ENCODE assay signal across 8 cellular contexts in genomic region chr5:76867827-76868693, GRCh38. TPM values are rescaled to one million over a fixed set of nuclear protein-coding genes. Genes with fewer than 3 reads are reported as not detected.
DNase-seq lines count a peak whose midpoint lies in the region; ATAC-seq and TF ChIP-seq lines count a peak whose summit lies in the region.

No MANE protein-coding gene starts in this region.

- intact Hi-C loops in ascending aorta (cut with DNase I) = no loop called here

- no peak overlapping the region for H3K27ac Mint-ChIP-seq in T-helper 2 cell treated with Interferon-gamma antibody and Interleukin-4, amounts not matched to agents 5 μg/mL and 100 μg/mL, for 36 hours

- H3K27me3 Mint-ChIP-seq in T-helper 2 cell treated with Interferon-gamma antibody and Interleukin-4, amounts not matched to agents 5 μg/mL and 100 μg/mL, for 36 hours (ENCODE audit: low read depth) = no peaks in the 10 kb centered on the region

- H3K4me3 ChIP-seq in ascending aorta = no peak overlapping the region

- no peaks in the 10 kb centered on the region for H3K27me3 ChIP-seq in ascending aorta

- H3K9me3 ChIP-seq in ascending aorta = no peaks in the 10 kb centered on the region

- H3K27ac ChIP-seq in ascending aorta = no peak overlapping the region

- H3K4me1 ChIP-seq in ascending aorta = no peaks in the 10 kb centered on the region

- H3K36me3 Mint-ChIP-seq in T-helper 2 cell treated with Interferon-gamma antibody and Interleukin-4, amounts not matched to agents 5 μg/mL and 100 μg/mL, for 36 hours (ENCODE audit: low read depth) = no peaks in the 10 kb centered on the region

- H3K9me3 Mint-ChIP-seq in T-helper 2 cell treated with Interferon-gamma antibody and Interleukin-4, amounts not matched to agents 5 μg/mL and 100 μg/mL, for 36 hours = no peaks in the 10 kb centered on the region

- peak; percentile 79 for DNase-seq in Ammon's horn (ENCODE audit: low spot score)
- DNase-seq in NCI-H1694 treated with DMSO at 0.1 percent for 48 hours (lab: John Stamatoyannopoulos, UW) = peak; percentile 62
- peak; percentile 38 for DNase-seq in T-helper 2 cell treated with Interferon-gamma antibody and Interleukin-4, amounts not matched to agents 5 μg/mL and 100 μg/mL, for 36 hours (ENCODE audit: low spot score)
- no peak for DNase-seq in ascending aorta (ENCODE audit: low spot score in 2 of 2)
- DNase-seq in hippocampal formation (lab: John Stamatoyannopoulos, UW) = peak; percentile 34 to 71
- peak; percentile 55 for DNase-seq in smooth muscle cell of the brain vasculature (ENCODE audit: low read depth, low spot score)

- no peaks in the 10 kb centered on the region for H3K4me1 Mint-ChIP-seq in T-helper 2 cell treated with Interferon-gamma antibody and Interleukin-4, amounts not matched to agents 5 μg/mL and 100 μg/mL, for 36 hours (ENCODE audit: low read depth)

- H3K4me3 Mint-ChIP-seq in T-helper 2 cell treated with Interferon-gamma antibody and Interleukin-4, amounts not matched to agents 5 μg/mL and 100 μg/mL, for 36 hours = no peak overlapping the region

- ATAC-seq in GM21619 (IDR thresholded peaks at IDR 0.05; ENCODE audit: unreplicated experiment) (peak; percentile 47), GM18517 (IDR thresholded peaks at IDR 0.05; ENCODE audit: unreplicated experiment) (no peak)

- no peaks in the 10 kb centered on the region for H3K36me3 ChIP-seq in ascending aorta

- peak; percentile 41 to 63 (median 43) for TF ChIP-seq CTCF in ascending aorta (IDR thresholded peaks at IDR 0.05)

RNA-seq across cellular contexts. Expression of gene S100Z, which starts 18.2 kb away (rescaled TPM):
- total RNA-seq in ascending aorta = not detected

RNA-seq across cellular contexts. Expression of gene F2RL1, which starts 49.2 kb away (rescaled TPM):
- total RNA-seq in ascending aorta = 0.53 TPM

Comparison
In these comparisons a context has a peak if more than half of its experiments do, and no peak if none do; other contexts are left out.
1. DNase-seq: peak in Ammon's horn (single experiment), NCI-H1694 treated with DMSO at 0.1 percent for 48 hours (single experiment), T-helper 2 cell treated with Interferon-gamma antibody and Interleukin-4, amounts not matched to agents 5 μg/mL and 100 μg/mL, for 36 hours (single experiment), hippocampal formation (2 of 2) and smooth muscle cell of the brain vasculature (single experiment); none in ascending aorta (0 of 2).